9 cellular contexts compared by ENCODE assay signal in genomic region chr14:85934886-85935254, GRCh38.
DNase-seq lines count a peak whose midpoint lies in the region; ATAC-seq, FAIRE-seq and TF ChIP-seq lines count a peak whose summit lies in the region.
"Had no signal": no experiment of that assay in that cellular context is flagged by ENCODE, and none has a peak within 500 bp of the region (broad histone marks: within the 10 kb centered on the region; RNA-seq: fewer than 3 reads in every experiment).

No MANE protein-coding gene starts in this region.

- H3K9me3 ChIP-seq in Peyer's patch (peaks cover 0 to 5% (median 0%) of the 10 kb centered on the region in 4 donors), keratinocyte (ENCODE audit: control insufficient read depth, low read depth, low read length) (no peaks in the 10 kb centered on the region)

- no peaks in the 10 kb centered on the region for H3K4me1 ChIP-seq in Peyer's patch
- no peaks in the 10 kb centered on the region for H3K4me1 ChIP-seq in keratinocyte (ENCODE audit: control insufficient read depth, extremely low read depth, insufficient read depth, low read length)

- H3K36me3 Mint-ChIP-seq in activated naive CD4-positive, alpha-beta T cell treated with anti-CD3 and anti-CD28 coated beads, Interleukin-2, amount 10 ng/mL, durations not matched to agents 7 days and 5 days = peaks cover 11% of the 10 kb centered on the region

- H2AFZ ChIP-seq in keratinocyte (ENCODE audit: control insufficient read depth, low read length) = peak overlapping the region; percentile 67

- H3K27ac ChIP-seq in Peyer's patch (peak overlapping the region; percentile 38 to 65 (median 52)), keratinocyte (ENCODE audit: control insufficient read depth, insufficient read depth, low read length) (no peak overlapping the region)
- H3K27ac ChIP-seq: cardiac muscle cell had no signal

- no peak for DNase-seq in activated naive CD4-positive, alpha-beta T cell treated with anti-CD3 and anti-CD28 coated beads, Interleukin-2, amount 10 ng/mL, durations not matched to agents 7 days and 5 days
- DNase-seq in activated naive CD4-positive, alpha-beta T cell treated with Interleukin-2 at 50 U/mL for 16 hours = no peak
- no peak for DNase-seq in Peyer's patch
- no peak for DNase-seq in keratinocyte (ENCODE audit: low read depth, low spot score)
- DNase-seq in OCI-M2 (lab: John Stamatoyannopoulos, UW; ENCODE audit: unreplicated experiment) = no peak
- no peak for DNase-seq in germinal center (ENCODE audit: low spot score)
- no peak for DNase-seq in stimulated activated CD4-positive, alpha-beta T cell treated with anti-CD3 and anti-CD28 coated beads, Interleukin-1b, Interleukin-23, amount 100 ng/mL, for 48 hours

- H4K20me1 ChIP-seq in keratinocyte (ENCODE audit: control insufficient read depth, extremely low read depth, insufficient read depth, low read length) = no peaks in the 10 kb centered on the region

- H3K27me3 ChIP-seq in Peyer's patch (no peaks in the 10 kb centered on the region), keratinocyte (ENCODE audit: control insufficient read depth, extremely low read depth, insufficient read depth, low read length) (no peaks in the 10 kb centered on the region)
- H3K27me3 ChIP-seq: cardiac muscle cell had no signal

- TF ChIP-seq CTCF in Peyer's patch (IDR thresholded peaks at IDR 0.05) (no peak), keratinocyte (optimal IDR thresholded peaks at IDR 0.05 in 1 of 3, IDR thresholded peaks at IDR 0.05 in 1 of 3, conservative IDR thresholded peaks at IDR 0.05 in 1 of 3; ENCODE audit: extremely low read depth in 1 of 3, insufficient read depth in 2 of 3, low read length in 3 of 3) (no peak)

- peak; percentile 34 for ATAC-seq in HG02970 (IDR thresholded peaks at IDR 0.05; ENCODE audit: low FRiP score, unreplicated experiment)

- H3K4me2 ChIP-seq in keratinocyte (ENCODE audit: control insufficient read depth, extremely low read depth, insufficient read depth, low read depth, low read length) = peak overlapping the region; percentile 39

- no peaks in the 10 kb centered on the region for H3K79me2 ChIP-seq in keratinocyte (ENCODE audit: control insufficient read depth, insufficient read depth, low read length)

- CTCF ChIA-PET in activated naive CD4-positive, alpha-beta T cell treated with anti-CD3 and anti-CD28 coated beads, Interleukin-2, amount 10 ng/mL, durations not matched to agents 7 days and 5 days (lab: Charles Lee) = no interaction called here

- no peak for TF ChIP-seq POLR2A in Peyer's patch (IDR thresholded peaks at IDR 0.05)

- H3K4me3 ChIP-seq in Peyer's patch = peak overlapping the region; percentile 39 to 56 (median 42)
- peak overlapping the region in 2 of 3 experiments; percentile 14 to 59 for H3K4me3 ChIP-seq in keratinocyte (ENCODE audit: control insufficient read depth in 2 of 3, extremely low read depth in 1 of 3, insufficient read depth in 2 of 3, low read depth in 1 of 3, low read length in 3 of 3)
- H3K4me3 ChIP-seq: cardiac muscle cell had no signal

- no peak overlapping the region for H3K9ac ChIP-seq in keratinocyte (ENCODE audit: control insufficient read depth, extremely low read depth, insufficient read depth, low read length)

- peak overlapping the region; percentile 86 for H3K4me3 Mint-ChIP-seq in activated naive CD4-positive, alpha-beta T cell treated with anti-CD3 and anti-CD28 coated beads, Interleukin-2, amount 10 ng/mL, durations not matched to agents 7 days and 5 days

- H3K9me3 Mint-ChIP-seq in activated naive CD4-positive, alpha-beta T cell treated with anti-CD3 and anti-CD28 coated beads, Interleukin-2, amount 10 ng/mL, durations not matched to agents 7 days and 5 days = peaks cover 15% of the 10 kb centered on the region

- no peaks in the 10 kb centered on the region for H3K27me3 Mint-ChIP-seq in activated naive CD4-positive, alpha-beta T cell treated with anti-CD3 and anti-CD28 coated beads, Interleukin-2, amount 10 ng/mL, durations not matched to agents 7 days and 5 days

- peaks cover 19% of the 10 kb centered on the region for H3K4me1 Mint-ChIP-seq in activated naive CD4-positive, alpha-beta T cell treated with anti-CD3 and anti-CD28 coated beads, Interleukin-2, amount 10 ng/mL, durations not matched to agents 7 days and 5 days

- H3K36me3 ChIP-seq in Peyer's patch (no peaks in the 10 kb centered on the region), keratinocyte (ENCODE audit: control insufficient read depth in 2 of 2, extremely low read depth in 1 of 2, insufficient read depth in 2 of 2, low read length in 2 of 2) (no peaks in the 10 kb centered on the region)
- H3K36me3 ChIP-seq: cardiac muscle cell had no signal

- FAIRE-seq in keratinocyte (lab: Jason Lieb, UNC) = no peak

- H3K9me1 ChIP-seq in keratinocyte (ENCODE audit: control insufficient read depth, extremely low read depth, insufficient read depth, low read length) = no peaks in the 10 kb centered on the region

- peak overlapping the region; percentile 95 for H3K27ac Mint-ChIP-seq in activated naive CD4-positive, alpha-beta T cell treated with anti-CD3 and anti-CD28 coated beads, Interleukin-2, amount 10 ng/mL, durations not matched to agents 7 days and 5 days

- dilution Hi-C loops in keratinocyte (cut with MboI; ENCODE audit: extremely low pct_ligation_motif_present, low sequenced_read_pairs) = no loop called here
